19 cellular contexts compared by ENCODE assay signal in genomic region chr4:57044996-57045395, GRCh38.
A peak's percentile ranks its signal among the peaks of the same experiment; 100 is the strongest.
DNase-seq lines count a peak whose midpoint lies in the region; ATAC-seq, FAIRE-seq and TF ChIP-seq lines count a peak whose summit lies in the region.
"Had no signal": no experiment of that assay in that cellular context is flagged by ENCODE, and none has a peak within 500 bp of the region (broad histone marks: within the 10 kb centered on the region; RNA-seq: fewer than 3 reads in every experiment).

No MANE protein-coding gene starts in this region.

- WGBS in A549 (ENCODE audit: missing lambda C conversion rate), result 14% methylated on average over 1 of the region's 1 CpG

- peak overlapping the region; percentile 35 to 79; a peak in 3 of 6 replicates for H3K27ac ChIP-seq in A549
- H3K27ac ChIP-seq: epithelial cell of prostate had no signal

- no peak for TF ChIP-seq RAD21 in A549 (conservative IDR thresholded peaks at IDR 0.05 in 1 of 2, IDR thresholded peaks at IDR 0.05 in 1 of 2)

- H3K4me1 ChIP-seq in A549, result peaks cover 65% of the 10 kb centered on the region

- CTCF ChIA-PET in A549 (lab: Yijun Ruan, JAX), result no interaction called here

- FAIRE-seq in A549 (lab: Jason Lieb, UNC), result no peak
- FAIRE-seq: GM19239, islet of Langerhans had no signal

- TF ChIP-seq CTCF in A549 (IDR thresholded peaks at IDR 0.05), result no peak
- no peak for TF ChIP-seq CTCF in fibroblast of pulmonary artery (IDR thresholded peaks at IDR 0.05; ENCODE audit: low read length, missing control alignments)
- TF ChIP-seq CTCF in retinal pigment epithelial cell (conservative IDR thresholded peaks at IDR 0.05; ENCODE audit: low read depth, low read length), result no peak

- H3K9me3 ChIP-seq in A549, result no peaks in the 10 kb centered on the region

- no peak overlapping the region for H3K4me3 ChIP-seq in A549
- no peak overlapping the region for H3K4me3 ChIP-seq in fibroblast of pulmonary artery (replicated peaks; ENCODE audit: low read depth, low read length)
- H3K4me3 ChIP-seq in retinal pigment epithelial cell (ENCODE audit: low read length), result no peak overlapping the region
- H3K4me3 ChIP-seq: GM23338 had no signal

- TF ChIP-seq POLR2A in A549 (IDR thresholded peaks at IDR 0.05; ENCODE audit: low read length), result no peak

- peak overlapping the region; percentile 51 for H3K4me2 ChIP-seq in A549
- H3K4me2 ChIP-seq: GM23338 had no signal

- TF ChIP-seq EP300 in A549 (IDR thresholded peaks at IDR 0.05), result no peak

- ATAC-seq in A549 (peak in 1 of 2 experiments; percentile 22; a peak in 2 of 6 replicates), esophagus mucosa (no peak), GM18867 (IDR thresholded peaks at IDR 0.05; ENCODE audit: unreplicated experiment) (no peak)
- ATAC-seq: activated CD8-positive, alpha-beta T cell treated with anti-CD3 and anti-CD28 coated beads, Interleukin-2, amount 10 ng/mL, durations not matched to agents 7 days and 5 days; GM23338; naive thymus-derived CD8-positive, alpha-beta T cell had no signal

- POLR2A ChIA-PET in A549 (lab: Yijun Ruan, JAX), result no interaction called here

- DNase-seq in A549 (ENCODE audit: low read depth in 1 of 2, low spot score in 1 of 2) (no peak), LHCN-M2 (ENCODE audit: low read depth) (peak; percentile 49), fibroblast of pulmonary artery (ENCODE audit: low read depth) (peak; percentile 49), retinal pigment epithelial cell (ENCODE audit: low read depth) (peak; percentile 83), hippocampal formation (lab: John Stamatoyannopoulos, UW) (no peak)
- DNase-seq in activated effector memory CD4-positive, alpha-beta T cell treated with anti-CD3 and anti-CD28 coated beads, Interleukin-2, amount 50 U/mL, for 16 hours, result no peak
- DNase-seq: activated CD8-positive, alpha-beta T cell treated with anti-CD3 and anti-CD28 coated beads, Interleukin-2, amount 10 ng/mL, durations not matched to agents 7 days and 5 days; activated gamma-delta T cell treated with Interleukin-2 at 50 U/mL for 16 hours; DMS53; naive thymus-derived CD8-positive, alpha-beta T cell; NCI-H1048; NCI-H510A treated with DMSO at 0.1 percent for 48 hours; T-helper 9 cell had no signal

TF ChIP-seq in A549, 52 proteins besides CTCF, POLR2A, EP300 and RAD21:
- TF ChIP-seq MAFK (IDR thresholded peaks at IDR 0.05; ENCODE audit: partially characterized antibody) (no peak), GATA3 (IDR thresholded peaks at IDR 0.05; ENCODE audit: borderline replicate concordance) (no peak), PHF8 (IDR thresholded peaks at IDR 0.05; ENCODE audit: borderline replicate concordance, low read depth) (no peak), TFCP2L1 (CRISPR knock-in tag; IDR thresholded peaks at IDR 0.05) (no peak), FOSL2 (IDR thresholded peaks at IDR 0.05) (no peak), FOSL2 (CRISPR knock-in tag; IDR thresholded peaks at IDR 0.05) (no peak), JUN (IDR thresholded peaks at IDR 0.05) (no peak), FOXS1 (CRISPR knock-in tag; IDR thresholded peaks at IDR 0.05) (no peak), EHF (CRISPR knock-in tag; IDR thresholded peaks at IDR 0.05) (no peak), RARB (CRISPR knock-in tag; IDR thresholded peaks at IDR 0.05) (no peak), SREBF2 (IDR thresholded peaks at IDR 0.05) (no peak), CBX2 (IDR thresholded peaks at IDR 0.05; ENCODE audit: borderline replicate concordance, low read depth) (no peak), USF2 (IDR thresholded peaks at IDR 0.05) (no peak), CHD2 (IDR thresholded peaks at IDR 0.05; ENCODE audit: low read length, partially characterized antibody) (no peak), PBX3 (IDR thresholded peaks at IDR 0.05) (no peak), HOXB13 (CRISPR knock-in tag; IDR thresholded peaks at IDR 0.05; ENCODE audit: low read depth) (no peak), ZFP36 (IDR thresholded peaks at IDR 0.05; ENCODE audit: borderline replicate concordance, partially characterized antibody) (no peak), RCOR1 (IDR thresholded peaks at IDR 0.05; ENCODE audit: low read depth, low read length) (no peak)

Comparison
In these comparisons a context has a peak if more than half of its experiments do, and no peak if none do; other contexts are left out.
1. DNase-seq: peak in LHCN-M2 (single experiment), fibroblast of pulmonary artery (single experiment) and retinal pigment epithelial cell (single experiment); none in A549 (0 of 2), activated effector memory CD4-positive, alpha-beta T cell treated with anti-CD3 and anti-CD28 coated beads, Interleukin-2, amount 50 U/mL, for 16 hours (single experiment) and hippocampal formation (0 of 2).